ENCODE assay signal across 8 cellular contexts in the genomic region with DNA sequence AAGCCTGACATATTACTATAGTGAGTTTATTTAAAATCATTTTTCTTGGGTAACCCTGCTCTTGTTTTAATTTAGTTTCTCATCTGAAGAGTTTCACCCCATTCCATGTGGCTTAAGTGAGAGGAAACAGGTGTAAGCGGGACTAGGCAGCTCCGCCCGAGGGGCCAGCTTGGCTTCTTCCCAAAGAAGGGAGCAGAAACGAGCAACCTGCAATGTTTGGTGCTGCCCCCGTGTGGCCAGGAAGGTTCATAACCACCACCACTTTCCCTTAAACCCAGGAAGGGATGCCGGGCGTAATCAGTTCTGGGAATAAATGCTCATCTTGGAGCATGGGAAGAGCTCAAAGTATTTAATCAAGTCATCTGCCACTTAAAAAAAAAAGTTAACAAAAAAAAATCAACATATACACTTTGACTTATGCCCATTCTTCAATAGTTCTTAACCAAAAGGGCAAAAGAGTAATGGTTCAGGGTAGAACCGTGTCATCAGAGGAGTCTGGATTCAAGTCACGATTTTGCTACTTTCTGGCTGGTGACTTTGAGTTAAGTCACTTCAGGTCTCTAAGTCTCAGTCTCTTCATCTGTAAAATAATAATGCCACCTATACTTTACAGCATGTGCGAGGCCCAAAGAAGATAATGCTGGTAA.
DNase-seq lines count a peak whose midpoint lies in the region; ATAC-seq and TF ChIP-seq lines count a peak whose summit lies in the region.

No MANE protein-coding gene starts in this region.

- H3K9me3 ChIP-seq in body of pancreas, result no peaks in the 10 kb centered on the region

- peak; percentile 83 for TF ChIP-seq CTCF in HFF-Myc (IDR thresholded peaks at IDR 0.05; ENCODE audit: low read depth, low read length, missing control alignments)
- peak; percentile 60 to 84 (median 72) for TF ChIP-seq CTCF in body of pancreas (IDR thresholded peaks at IDR 0.05)

- in situ Hi-C loops in G401 (cut with HindIII; ENCODE audit: low sequenced_read_pairs), result no loop called here

- peak; percentile 82 for ATAC-seq in body of pancreas
- ATAC-seq in HG03354 (IDR thresholded peaks at IDR 0.05; ENCODE audit: poor library complexity, severe bottlenecking, unreplicated experiment), result no peak

- H3K27ac ChIP-seq in body of pancreas, result no peak overlapping the region

- no peaks in the 10 kb centered on the region for H3K36me3 ChIP-seq in body of pancreas (replicated peaks in 1 of 2; ENCODE audit: insufficient read depth in 1 of 2, low read depth in 2 of 2)

- H3K4me1 ChIP-seq in body of pancreas, result peaks cover 8% of the 10 kb centered on the region

- no peaks in the 10 kb centered on the region for H3K27me3 ChIP-seq in body of pancreas

- H3K4me3 ChIP-seq in HFF-Myc (replicated peaks; ENCODE audit: low read depth, low read length) (no peak overlapping the region), body of pancreas (no peak overlapping the region)

- 31 to 32% methylated on average over 10 of the region's 10 CpGs for WGBS in body of pancreas, 2 donors

- no peak for TF ChIP-seq POLR2A in body of pancreas (IDR thresholded peaks at IDR 0.05)

- DNase-seq in G401 (ENCODE audit: low spot score), result peak; percentile 41
- peak; percentile 48 for DNase-seq in HFF-Myc (ENCODE audit: extremely low read depth, low read depth)
- DNase-seq in NCI-H1930 (lab: John Stamatoyannopoulos, UW), result peak; percentile 46 to 64
- peak; percentile 66 for DNase-seq in UCSD-AML1 (lab: John Stamatoyannopoulos, UW; ENCODE audit: unreplicated experiment)
- DNase-seq in body of pancreas, result peak; percentile 77 to 84 (median 80)
- DNase-seq in iPS-NIHi7 (ENCODE audit: extremely low spot score), result peak; percentile 94
- peak; percentile 26 to 63 for DNase-seq in stimulated activated CD4-positive, alpha-beta T cell treated with anti-CD3 and anti-CD28 coated beads, Interleukin-15, amount 100 ng/mL, for 1 hour (ENCODE audit: low read depth in 1 of 2, low spot score in 1 of 2)

- intact Hi-C loops in body of pancreas (cut with DNase I), result loop anchor here (5.0 kb wide), 1 partner anchor 160 kb away; no protein-coding TSS in a partner anchor

Comparison
In these comparisons a context has a peak if more than half of its experiments do, and no peak if none do; other contexts are left out.
1. DNase-seq: peak in every context shown above with its lines; median percentile 94 in iPS-NIHi7; 80 in body of pancreas; 66 in UCSD-AML1; 55 in NCI-H1930; 48 in HFF-Myc; 44 in stimulated activated CD4-positive, alpha-beta T cell treated with anti-CD3 and anti-CD28 coated beads, Interleukin-15, amount 100 ng/mL, for 1 hour; 41 in G401.